In the genomic region with DNA sequence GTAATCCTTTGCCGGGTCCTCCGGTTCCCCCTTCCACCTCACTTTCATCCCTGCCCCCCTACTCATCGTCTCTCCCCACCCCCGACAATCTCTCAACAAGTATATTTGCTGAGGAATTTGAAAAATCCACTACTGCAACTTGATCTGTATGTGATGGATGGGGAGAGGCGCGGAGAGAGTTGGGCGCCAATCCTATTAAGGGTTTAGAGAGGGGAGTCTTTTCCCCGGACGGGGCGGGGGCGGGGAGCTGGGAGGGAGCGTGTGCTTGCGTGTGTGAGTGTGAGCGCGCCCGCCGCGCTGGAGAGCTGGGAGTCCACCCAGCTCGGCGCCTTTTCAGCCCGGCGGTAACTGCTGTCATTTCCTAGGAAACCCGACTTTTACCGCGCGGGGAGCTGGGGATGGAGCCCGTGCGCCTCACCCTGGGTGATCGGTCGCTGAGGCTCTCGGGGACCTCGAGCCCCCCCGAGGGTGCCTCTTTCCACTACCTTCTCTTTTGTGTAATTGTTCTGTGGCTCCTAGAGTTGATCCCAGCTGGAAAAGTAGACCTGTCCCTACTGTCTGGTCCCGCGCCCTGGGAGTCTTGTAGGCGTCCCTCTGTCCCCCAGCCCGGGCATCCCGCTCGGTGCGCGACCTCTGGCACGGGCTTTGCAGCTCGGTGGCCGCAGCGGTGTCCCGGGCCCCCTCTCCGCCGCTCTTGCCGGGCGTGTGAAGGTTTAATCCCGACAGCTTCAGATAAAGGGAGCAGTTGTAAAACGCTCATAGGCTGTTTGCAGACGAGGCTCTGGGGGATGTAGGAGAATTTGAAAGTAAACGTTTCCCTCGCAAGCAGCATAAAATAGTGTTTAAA, we compare ENCODE assay signal across 8 cellular contexts. TPM values are rescaled to one million over a fixed set of nuclear protein-coding genes. Genes with fewer than 3 reads are reported as not detected.
DNase-seq lines count a peak whose midpoint lies in the region; ATAC-seq and TF ChIP-seq lines count a peak whose summit lies in the region.

No MANE protein-coding gene starts in this region.

- CTCF ChIA-PET in activated naive CD4-positive, alpha-beta T cell treated with anti-CD3 and anti-CD28 coated beads for 36 hours (lab: Charles Lee): interaction anchor here (1.2 to 1.3 kb wide), 2 partner anchors 41 to 57 kb away, joined by 3 to 5 read pairs; no protein-coding TSS in a partner anchor

- H3K9me3 Mint-ChIP-seq in stimulated activated naive B cell treated with anti-CD40 and anti-IgM and Interleukin-4, amounts not matched to agents 10 μg/mL and 1 μg/mL and 100 μg/mL, for 72 hours: no peaks in the 10 kb centered on the region
- H3K9me3 Mint-ChIP-seq in activated naive CD4-positive, alpha-beta T cell treated with anti-CD3 and anti-CD28 coated beads for 36 hours: no peaks in the 10 kb centered on the region

- in situ Hi-C loops in astrocyte of the cerebellum (cut with HindIII; ENCODE audit: low sequenced_read_pairs): loop anchor here (10.0 kb wide), 1 partner anchor 48 kb away; no protein-coding TSS in a partner anchor

- peaks cover 6 to 21% of the 10 kb centered on the region in 2 donors for H3K4me1 Mint-ChIP-seq in stimulated activated naive B cell treated with anti-CD40 and anti-IgM and Interleukin-4, amounts not matched to agents 10 μg/mL and 1 μg/mL and 100 μg/mL, for 72 hours
- H3K4me1 Mint-ChIP-seq in activated naive CD4-positive, alpha-beta T cell treated with anti-CD3 and anti-CD28 coated beads for 36 hours (ENCODE audit: low read depth): peaks cover 9% of the 10 kb centered on the region

- DNase-seq in AG20443 (ENCODE audit: low spot score): peak; percentile 79
- DNase-seq in HT1080 (ENCODE audit: low read depth): peak; percentile 78
- peak; percentile 54 for DNase-seq in astrocyte of the cerebellum (ENCODE audit: low read depth)
- peak; percentile 83 for DNase-seq in islet precursor cell
- no peak for DNase-seq in stimulated activated naive B cell treated with anti-CD40 and anti-IgM and Interleukin-4, amounts not matched to agents 10 μg/mL and 1 μg/mL and 100 μg/mL, for 72 hours
- DNase-seq in activated naive CD4-positive, alpha-beta T cell treated with anti-CD3 and anti-CD28 coated beads for 36 hours: no peak

- intact Hi-C loops in activated naive CD4-positive, alpha-beta T cell treated with anti-CD3 and anti-CD28 coated beads for 36 hours (cut with micrococcal nuclease): no loop called here

- peak overlapping the region; percentile 39 for H3K27ac Mint-ChIP-seq in stimulated activated naive B cell treated with anti-CD40 and anti-IgM and Interleukin-4, amounts not matched to agents 10 μg/mL and 1 μg/mL and 100 μg/mL, for 72 hours
- no peak overlapping the region for H3K27ac Mint-ChIP-seq in activated naive CD4-positive, alpha-beta T cell treated with anti-CD3 and anti-CD28 coated beads for 36 hours

- H3K4me3 ChIP-seq in astrocyte of the cerebellum (ENCODE audit: low read depth, low read length): peak overlapping the region; percentile 66

- peaks cover 56 to 78% of the 10 kb centered on the region in 2 donors for H3K27me3 Mint-ChIP-seq in stimulated activated naive B cell treated with anti-CD40 and anti-IgM and Interleukin-4, amounts not matched to agents 10 μg/mL and 1 μg/mL and 100 μg/mL, for 72 hours
- peaks cover 65% of the 10 kb centered on the region for H3K27me3 Mint-ChIP-seq in activated naive CD4-positive, alpha-beta T cell treated with anti-CD3 and anti-CD28 coated beads for 36 hours (ENCODE audit: low read depth)

- H3K36me3 Mint-ChIP-seq in stimulated activated naive B cell treated with anti-CD40 and anti-IgM and Interleukin-4, amounts not matched to agents 10 μg/mL and 1 μg/mL and 100 μg/mL, for 72 hours: no peaks in the 10 kb centered on the region
- H3K36me3 Mint-ChIP-seq in activated naive CD4-positive, alpha-beta T cell treated with anti-CD3 and anti-CD28 coated beads for 36 hours (ENCODE audit: low read depth): no peaks in the 10 kb centered on the region

- H3K4me3 Mint-ChIP-seq in stimulated activated naive B cell treated with anti-CD40 and anti-IgM and Interleukin-4, amounts not matched to agents 10 μg/mL and 1 μg/mL and 100 μg/mL, for 72 hours: peak overlapping the region; percentile 40 to 52
- no peak overlapping the region for H3K4me3 Mint-ChIP-seq in activated naive CD4-positive, alpha-beta T cell treated with anti-CD3 and anti-CD28 coated beads for 36 hours

- TF ChIP-seq CTCF in astrocyte of the cerebellum (IDR thresholded peaks at IDR 0.05; ENCODE audit: low read depth, low read length, missing control alignments): no peak

- no peak for ATAC-seq in stimulated activated naive B cell treated with anti-CD40 and anti-IgM and Interleukin-4, amounts not matched to agents 10 μg/mL and 1 μg/mL and 100 μg/mL, for 72 hours (replicated peaks)
- no peak for ATAC-seq in HG03095 (IDR thresholded peaks at IDR 0.05; ENCODE audit: unreplicated experiment)
- ATAC-seq in HG03039 (IDR thresholded peaks at IDR 0.05; ENCODE audit: unreplicated experiment): no peak

RNA-seq across cellular contexts. Expression of gene GLI2, which starts 1.5 kb away (rescaled TPM):
- total RNA-seq in HT1080 (2014; rRNA removed; shearing (Covaris generic)): 4.1 and 7.9 TPM in 2 replicates
- 4.4 and 7.4 TPM in 2 replicates for polyA plus RNA-seq in HT1080 (2015; cell fraction: cytosol; rRNA removed)
- polyA plus RNA-seq in HT1080 (2015; cell fraction: nucleus; rRNA removed): 8.6 and 10.5 TPM in 2 replicates
- not detected for total RNA-seq in activated naive CD4-positive, alpha-beta T cell treated with anti-CD3 and anti-CD28 coated beads for 36 hours

Comparison
In these comparisons a context has a peak if more than half of its experiments do, and no peak if none do; other contexts are left out.
1. DNase-seq: peak in AG20443 (single experiment), HT1080 (single experiment), astrocyte of the cerebellum (single experiment) and islet precursor cell (single experiment); none in stimulated activated naive B cell treated with anti-CD40 and anti-IgM and Interleukin-4, amounts not matched to agents 10 μg/mL and 1 μg/mL and 100 μg/mL, for 72 hours (single experiment) and activated naive CD4-positive, alpha-beta T cell treated with anti-CD3 and anti-CD28 coated beads for 36 hours (single experiment).